ENCODE assay signal across 8 cellular contexts in the genomic region with DNA sequence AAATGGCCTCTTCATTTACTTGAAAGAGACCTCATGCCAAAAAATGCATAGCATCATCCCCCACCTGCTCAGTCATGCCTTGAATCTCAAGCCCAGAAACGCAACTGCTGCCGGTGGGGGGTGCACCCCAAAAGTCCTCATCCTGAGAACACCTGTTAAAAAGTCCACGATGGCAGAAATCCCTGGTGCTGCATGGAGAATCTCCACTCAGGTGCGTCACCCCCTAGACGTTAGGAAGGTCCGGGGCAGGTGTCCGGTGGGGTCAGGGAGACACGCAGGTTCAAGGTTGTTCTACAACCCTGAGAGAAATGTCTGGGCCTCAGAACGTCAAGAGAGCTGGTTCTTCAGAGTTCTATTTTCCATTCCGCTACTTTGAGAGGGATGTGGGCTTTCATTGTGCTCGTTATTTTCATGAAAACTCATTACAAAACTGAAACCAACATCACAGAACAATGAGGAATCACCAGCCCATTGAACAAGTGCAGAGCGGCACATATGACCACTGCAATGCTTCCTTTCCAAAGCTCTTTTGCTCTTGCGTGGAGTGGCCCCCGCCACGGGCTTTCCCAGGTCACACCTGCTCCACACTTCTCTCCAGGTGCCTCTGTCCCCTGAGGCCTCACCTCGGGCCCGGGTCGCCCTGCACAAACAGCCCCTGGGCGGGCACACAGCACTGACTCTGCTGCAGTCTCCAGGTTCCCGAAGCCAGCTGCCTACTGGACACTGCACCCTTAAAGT.
A peak's percentile ranks its signal among the peaks of the same experiment; 100 is the strongest.
DNase-seq lines count a peak whose midpoint lies in the region; ATAC-seq, FAIRE-seq and TF ChIP-seq lines count a peak whose summit lies in the region.

No MANE protein-coding gene starts in this region.

- H3K27me3 ChIP-seq in hepatocyte, result no peaks in the 10 kb centered on the region

- H3K4me2 ChIP-seq in A549 (peak overlapping the region; percentile 53), hepatocyte (peak overlapping the region; percentile 21)

- POLR2A ChIA-PET in A549 (lab: Yijun Ruan, JAX), result interaction anchor here (0.7 to 1.9 kb wide), 5 partner anchors 30 to 417 kb away, joined by 3 to 30 read pairs (median 6); partner anchors contain the start of gene IRF2BP2

- H3K4me1 ChIP-seq in A549 (peaks cover 25% of the 10 kb centered on the region), hepatocyte (ENCODE audit: insufficient read depth) (peaks cover 14% of the 10 kb centered on the region)

- ATAC-seq in A549 (no peak), GM19043 (IDR thresholded peaks at IDR 0.05; ENCODE audit: low read depth, unreplicated experiment) (peak; percentile 80), HG03139 (IDR thresholded peaks at IDR 0.05; ENCODE audit: unreplicated experiment) (peak; percentile 87)

- H3K9me3 ChIP-seq in A549, result no peaks in the 10 kb centered on the region
- no peaks in the 10 kb centered on the region for H3K9me3 ChIP-seq in hepatocyte (ENCODE audit: low read depth)

- no peak for TF ChIP-seq EP300 in A549 (IDR thresholded peaks at IDR 0.05)

- H3K27ac ChIP-seq in A549 (peak overlapping the region; percentile 72 to 84), hepatocyte (peak overlapping the region; percentile 80)

- no peaks in the 10 kb centered on the region for H3K9me2 ChIP-seq in hepatocyte (replicated peaks; ENCODE audit: insufficient read depth)

- no peak for TF ChIP-seq POLR2A in A549 (IDR thresholded peaks at IDR 0.05; ENCODE audit: low read length)

- TF ChIP-seq CTCF in A549 (IDR thresholded peaks at IDR 0.05), result no peak
- no peak for TF ChIP-seq CTCF in hepatocyte (IDR thresholded peaks at IDR 0.05; ENCODE audit: poor library complexity)

- no peak for TF ChIP-seq RAD21 in A549 (conservative IDR thresholded peaks at IDR 0.05 in 1 of 2, IDR thresholded peaks at IDR 0.05 in 1 of 2)

- H3K4me3 ChIP-seq in A549 (no peak overlapping the region), hepatocyte (no peak overlapping the region)

- FAIRE-seq in A549 (lab: Jason Lieb, UNC), result no peak

- H3K79me2 ChIP-seq in hepatocyte, result no peaks in the 10 kb centered on the region

- 89% methylated on average over 20 of the region's 20 CpGs for WGBS in A549 (ENCODE audit: missing lambda C conversion rate)
- 89% methylated on average over 20 of the region's 20 CpGs for WGBS in hepatocyte (ENCODE audit: low lambda C conversion rate, missing lambda C conversion rate)

- no peaks in the 10 kb centered on the region for H4K20me1 ChIP-seq in hepatocyte (ENCODE audit: insufficient read depth, poor library complexity, severe bottlenecking)

- H3K36me3 ChIP-seq in hepatocyte (replicated peaks; ENCODE audit: insufficient read depth, low read depth), result no peaks in the 10 kb centered on the region

- H2AFZ ChIP-seq in hepatocyte, result no peak overlapping the region

- CTCF ChIA-PET in A549 (lab: Yijun Ruan, JAX), result interaction anchor here (0.6 to 3.5 kb wide), 8 partner anchors 29 to 314 kb away, joined by 3 to 15 read pairs (median 3); no protein-coding TSS in a partner anchor

- DNase-seq in A549 (ENCODE audit: low read depth in 1 of 2, low spot score in 1 of 2) (no peak), hepatocyte (ENCODE audit: low spot score) (no peak), NCI-H226 (no peak)
- DNase-seq in activated CD8-positive, alpha-beta memory T cell treated with anti-CD3 and anti-CD28 coated beads for 48 hours (ENCODE audit: low read depth in 2 of 3, low spot score in 2 of 3), result peak in 2 of 3 experiments; percentile 22 to 25
- peak; percentile 28 to 34 for DNase-seq in stimulated activated CD8-positive, alpha-beta memory T cell treated with anti-CD3 and anti-CD28 coated beads, Interleukin-15, amount 100 ng/mL, for 48 hours (ENCODE audit: low read depth in 2 of 2)
- no peak for DNase-seq in effector CD4-positive, alpha-beta T cell

TF ChIP-seq in A549, 52 proteins besides CTCF, POLR2A, EP300 and RAD21:
- TF ChIP-seq MAX (IDR thresholded peaks at IDR 0.05), result no peak
- TF ChIP-seq, protein P1, sequence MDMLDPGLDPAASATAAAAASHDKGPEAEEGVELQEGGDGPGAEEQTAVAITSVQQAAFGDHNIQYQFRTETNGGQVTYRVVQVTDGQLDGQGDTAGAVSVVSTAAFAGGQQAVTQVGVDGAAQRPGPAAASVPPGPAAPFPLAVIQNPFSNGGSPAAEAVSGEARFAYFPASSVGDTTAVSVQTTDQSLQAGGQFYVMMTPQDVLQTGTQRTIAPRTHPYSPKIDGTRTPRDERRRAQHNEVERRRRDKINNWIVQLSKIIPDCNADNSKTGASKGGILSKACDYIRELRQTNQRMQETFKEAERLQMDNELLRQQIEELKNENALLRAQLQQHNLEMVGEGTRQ (IDR thresholded peaks at IDR 0.05), result no peak
- TF ChIP-seq MAZ (IDR thresholded peaks at IDR 0.05; ENCODE audit: borderline replicate concordance, low read depth, low read length), result no peak
- no peak for TF ChIP-seq FOSL2 (IDR thresholded peaks at IDR 0.05)
- TF ChIP-seq FOSL2 (CRISPR knock-in tag; IDR thresholded peaks at IDR 0.05), result no peak
- no peak for TF ChIP-seq SREBF2 (IDR thresholded peaks at IDR 0.05)
- no peak for TF ChIP-seq CEBPB (IDR thresholded peaks at IDR 0.05)
- no peak for TF ChIP-seq BCL3 (IDR thresholded peaks at IDR 0.05)
- TF ChIP-seq EHMT2 (IDR thresholded peaks at IDR 0.05; ENCODE audit: low read depth), result no peak
- TF ChIP-seq, protein P2, sequence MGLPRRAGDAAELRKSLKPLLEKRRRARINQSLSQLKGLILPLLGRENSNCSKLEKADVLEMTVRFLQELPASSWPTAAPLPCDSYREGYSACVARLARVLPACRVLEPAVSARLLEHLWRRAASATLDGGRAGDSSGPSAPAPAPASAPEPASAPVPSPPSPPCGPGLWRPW (IDR thresholded peaks at IDR 0.05), result no peak

Comparison
In these comparisons a context has a peak if more than half of its experiments do, and no peak if none do; other contexts are left out.
1. ATAC-seq: peak in GM19043 (single experiment) and HG03139 (single experiment); none in A549 (0 of 2).
2. DNase-seq: peak in activated CD8-positive, alpha-beta memory T cell treated with anti-CD3 and anti-CD28 coated beads for 48 hours (2 of 3) and stimulated activated CD8-positive, alpha-beta memory T cell treated with anti-CD3 and anti-CD28 coated beads, Interleukin-15, amount 100 ng/mL, for 48 hours (2 of 2); none in A549 (0 of 2), hepatocyte (single experiment), NCI-H226 (single experiment) and effector CD4-positive, alpha-beta T cell (single experiment).